ENCODE assay signal across 30 cellular contexts in genomic region chr12:80232873-80233272, GRCh38.
"Had no signal": no experiment of that assay in that cellular context is flagged by ENCODE, and none has a peak within 500 bp of the region (broad histone marks: within the 10 kb centered on the region; RNA-seq: fewer than 3 reads in every experiment).

No MANE protein-coding gene starts in this region.

- H3K27me3 ChIP-seq: ascending aorta, breast epithelium, cardiac muscle cell, dorsolateral prefrontal cortex had no signal

- DNase-seq: activated B cell treated with CpG ODN at 0.5 μM for 24 hours; activated CD4-positive, alpha-beta memory T cell treated with anti-CD3 and anti-CD28 coated beads for 36 hours; activated CD4-positive, alpha-beta T cell treated with anti-CD3 and anti-CD28 coated beads for 36 hours; activated CD4-positive, alpha-beta T cell treated with anti-CD3 and anti-CD28 coated beads, Interleukin-2, amount 10 ng/mL, durations not matched to agents 24 days and 14 days; activated CD8-positive, alpha-beta memory T cell treated with anti-CD3 and anti-CD28 coated beads, Interleukin-2, amount 10 ng/mL, durations not matched to agents 7 days and 5 days; activated CD8-positive, alpha-beta memory T cell treated with anti-CD3 and anti-CD28 coated beads, Interleukin-2, amount 50 U/mL, for 4 hours; activated CD8-positive, alpha-beta T cell treated with anti-CD3 and anti-CD28 coated beads, Interleukin-2, amount 10 ng/mL, durations not matched to agents 7 days and 5 days; activated gamma-delta T cell; activated naive CD4-positive, alpha-beta T cell; activated naive CD4-positive, alpha-beta T cell treated with anti-CD3 and anti-CD28 coated beads, Interleukin-2, amount 10 ng/mL, durations not matched to agents 7 days and 5 days; activated naive CD8-positive, alpha-beta T cell treated with anti-CD3 and anti-CD28 coated beads, Interleukin-2, amount 10 ng/mL, durations not matched to agents 7 days and 5 days; activated T-cell treated with anti-CD3 and anti-CD28 coated beads, Interleukin-2, amount 50 U/mL, for 1 hour; activated T-cell treated with anti-CD3 and anti-CD28 coated beads, Interleukin-2, amount 50 U/mL, for 48 hours; central memory CD4-positive, alpha-beta T cell; cerebellar nuclear complex; dorsolateral prefrontal cortex; effector memory CD4-positive, alpha-beta T cell; endodermal cell; foreskin fibroblast; head of caudate nucleus; T-helper 17 cell; T1000; WERI-Rb-1 had no signal

- ATAC-seq: activated CD4-positive, alpha-beta T cell treated with anti-CD3 and anti-CD28 coated beads for 36 hours; activated CD4-positive, CD25-positive, alpha-beta regulatory T cell treated with anti-CD3 and anti-CD28 coated beads, Interleukin-2, amount 50 U/mL, for 24 hours; activated CD8-positive, alpha-beta memory T cell treated with anti-CD3 and anti-CD28 coated beads, Interleukin-2, amount 10 ng/mL, durations not matched to agents 7 days and 5 days; activated CD8-positive, alpha-beta T cell treated with anti-CD3 and anti-CD28 coated beads, Interleukin-2, amount 10 ng/mL, durations not matched to agents 7 days and 5 days; activated naive CD4-positive, alpha-beta T cell treated with anti-CD3 and anti-CD28 coated beads, Interleukin-2, amount 50 U/mL, for 72 hours; esophagus mucosa; T-helper 17 cell had no signal

- H3K27ac ChIP-seq: ascending aorta, breast epithelium, cardiac muscle cell, coronary artery, dorsolateral prefrontal cortex, WERI-Rb-1 had no signal

- H3K9me3 ChIP-seq: ascending aorta, breast epithelium had no signal

- H3K36me3 ChIP-seq: ascending aorta, breast epithelium, WERI-Rb-1 had no signal

- H3K4me1 ChIP-seq: breast epithelium had no signal

- H3K4me3 ChIP-seq: ascending aorta, breast epithelium, cardiac muscle cell, coronary artery, dorsolateral prefrontal cortex had no signal
